In genomic region chr2:128317898-128318225, GRCh38 we compare ENCODE assay signal across 8 cellular contexts. TPM values are rescaled to one million over a fixed set of nuclear protein-coding genes. Genes with fewer than 3 reads are reported as not detected.
DNase-seq lines count a peak whose midpoint lies in the region; ATAC-seq, FAIRE-seq and TF ChIP-seq lines count a peak whose summit lies in the region.
"Not testable (repeated sequence)": the region's sequence is repeated elsewhere in the genome, so short reads cannot be mapped to it uniquely, and the experiment has no call there.

No MANE protein-coding gene starts in this region.

- no CpG with 5 or more reads among the region's 40 CpGs for WGBS in esophagus muscularis mucosa
- WGBS in liver: 1% methylated on average over 27 of the region's 40 CpGs
- WGBS in trophoblast cell (ENCODE audit: extremely low coverage, insufficient coverage, insufficient read length): no CpG with 5 or more reads among the region's 40 CpGs
- WGBS in urinary bladder: under 1% methylated on average over 27 of the region's 40 CpGs

- peak overlapping the region; percentile 52 for H2BK120ac ChIP-seq in trophoblast cell (ENCODE audit: insufficient read depth, low read length, poor library complexity)

- not testable (repeated sequence) for H2BK12ac ChIP-seq in trophoblast cell (ENCODE audit: low read length)

- not testable (repeated sequence) for TF ChIP-seq RAD21 in liver (IDR thresholded peaks at IDR 0.05)

- H3K79me1 ChIP-seq in trophoblast cell (ENCODE audit: low read length): peaks cover 20% of the 10 kb centered on the region

- H3K4me2 ChIP-seq in trophoblast cell (ENCODE audit: low read length): peak overlapping the region; percentile 80

- H3K9ac ChIP-seq in adipocyte (ENCODE audit: low read length) (peak overlapping the region; percentile 86), liver (ENCODE audit: low read depth in 1 of 2, low read length in 2 of 2) (peak overlapping the region; percentile 49 to 56), trophoblast cell (ENCODE audit: low read length) (peak overlapping the region; percentile 54)

- H2BK5ac ChIP-seq in trophoblast cell (ENCODE audit: low read depth, low read length, poor library complexity): peak overlapping the region; percentile 31

- H3K4me1 ChIP-seq in SJCRH30; urinary bladder (ENCODE audit: insufficient read depth): not testable (repeated sequence)
- H3K4me1 ChIP-seq in adipocyte (ENCODE audit: control insufficient read depth, insufficient read depth, low read length) (peaks cover 51% of the 10 kb centered on the region), esophagus muscularis mucosa (peaks cover 47 to 86% (median 67%) of the 10 kb centered on the region in 4 donors), liver (ENCODE audit: control insufficient read depth in 4 of 4, insufficient read depth in 4 of 4, low read length in 3 of 4) (peaks cover 25 to 57% (median 50%) of the 10 kb centered on the region in 4 donors), trophoblast cell (ENCODE audit: control insufficient read depth in 1 of 2, insufficient read depth in 2 of 2, low read length in 2 of 2) (peaks cover 11 to 25% of the 10 kb centered on the region in 2 experiments)

- TF ChIP-seq CTCF in esophagus muscularis mucosa (IDR thresholded peaks at IDR 0.05); liver (IDR thresholded peaks at IDR 0.05; ENCODE audit: low read depth, low read length, missing input control): not testable (repeated sequence)

- H4K12ac ChIP-seq in trophoblast cell (ENCODE audit: low read depth, low read length): not testable (repeated sequence)

- peak; percentile 95 for FAIRE-seq in GM12891 (lab: Jason Lieb, UNC)

- H4K91ac ChIP-seq in trophoblast cell (ENCODE audit: low read depth, low read length): not testable (repeated sequence)

- H3K23ac ChIP-seq in trophoblast cell (ENCODE audit: low read length): not testable (repeated sequence)

- H3K4ac ChIP-seq in trophoblast cell (ENCODE audit: low read depth, low read length): peak overlapping the region; percentile 90

- peak; percentile 0 for ATAC-seq in HG03025 (IDR thresholded peaks at IDR 0.05; ENCODE audit: low FRiP score, unreplicated experiment)

- H3K9me3 ChIP-seq in SJCRH30 (replicated peaks); adipocyte (ENCODE audit: control insufficient read depth, low read length); esophagus muscularis mucosa; liver (ENCODE audit: control insufficient read depth in 4 of 4, low read length in 3 of 4); trophoblast cell (ENCODE audit: insufficient read depth, low read depth, low read length): not testable (repeated sequence)

- TF ChIP-seq POLR2A in GM12891 (IDR thresholded peaks at IDR 0.05; ENCODE audit: low read depth, low read length); esophagus muscularis mucosa (IDR thresholded peaks at IDR 0.05; ENCODE audit: low read depth): not testable (repeated sequence)

- peak overlapping the region; percentile 85 for H3K18ac ChIP-seq in trophoblast cell (ENCODE audit: low read length)

- H2AK5ac ChIP-seq in trophoblast cell (ENCODE audit: low read length): not testable (repeated sequence)

- intact Hi-C loops in esophagus muscularis mucosa (cut with DNase I): not testable (repeated sequence)

- peaks cover 27% of the 10 kb centered on the region for H3K79me2 ChIP-seq in trophoblast cell (ENCODE audit: control insufficient read depth, insufficient read depth, low read length, poor library complexity)

- not testable (repeated sequence) for H3K27me3 ChIP-seq in SJCRH30; adipocyte (replicated peaks; ENCODE audit: control insufficient read depth, insufficient read depth, low read length); esophagus muscularis mucosa; liver (ENCODE audit: control insufficient read depth in 4 of 4, insufficient read depth in 4 of 4, low read length in 3 of 4); trophoblast cell (ENCODE audit: insufficient read depth, low read length)

- not testable (repeated sequence) for H3K36me3 ChIP-seq in SJCRH30; liver (ENCODE audit: control insufficient read depth in 4 of 4, insufficient read depth in 3 of 4, low read depth in 1 of 4, low read length in 3 of 4); urinary bladder (ENCODE audit: insufficient read depth)
- H3K36me3 ChIP-seq in adipocyte (ENCODE audit: control insufficient read depth, insufficient read depth, low read length, severe bottlenecking) (peaks cover 11% of the 10 kb centered on the region), esophagus muscularis mucosa (peaks cover 0 to 15% (median 7%) of the 10 kb centered on the region in 4 donors), trophoblast cell (ENCODE audit: control insufficient read depth in 1 of 2, insufficient read depth in 2 of 2, low read length in 2 of 2) (peaks cover 18 to 20% of the 10 kb centered on the region in 2 experiments)

- H3K27ac ChIP-seq in SJCRH30; trophoblast cell (ENCODE audit: low read depth, low read length); urinary bladder (ENCODE audit: low read depth): not testable (repeated sequence)
- H3K27ac ChIP-seq in esophagus muscularis mucosa (replicated peaks in 1 of 4) (peak overlapping the region in 2 of 4 donors; percentile 34 to 35), liver (ENCODE audit: low read depth in 1 of 2, low read length in 2 of 2) (peak overlapping the region; percentile 54 to 71)

- H4K8ac ChIP-seq in trophoblast cell (ENCODE audit: low read depth, low read length): peak overlapping the region; percentile 20

- not testable (repeated sequence) for DNase-seq in GM12891 (ENCODE audit: insufficient read length, low spot score); SJCRH30; adipocyte (ENCODE audit: low read depth); esophagus muscularis mucosa (ENCODE audit: extremely low spot score); trophoblast cell

- H3K14ac ChIP-seq in trophoblast cell (ENCODE audit: low read length): peak overlapping the region; percentile 33

- not testable (repeated sequence) for H2AFZ ChIP-seq in trophoblast cell (ENCODE audit: insufficient read depth, low read length, poor library complexity)

- not testable (repeated sequence) for TF ChIP-seq EP300 in esophagus muscularis mucosa (IDR thresholded peaks at IDR 0.05)

- peak overlapping the region; percentile 78 for H3K4me3 ChIP-seq in SJCRH30
- H3K4me3 ChIP-seq in adipocyte (ENCODE audit: low read length): peak overlapping the region; percentile 89
- H3K4me3 ChIP-seq in esophagus muscularis mucosa: peak overlapping the region; percentile 66 to 89 (median 79)
- H3K4me3 ChIP-seq in liver (ENCODE audit: low read depth in 1 of 3, low read length in 3 of 3): peak overlapping the region; percentile 49 to 91 (median 76)
- H3K4me3 ChIP-seq in trophoblast cell (ENCODE audit: low read depth, low read length): peak overlapping the region; percentile 79
- peak overlapping the region; percentile 90 for H3K4me3 ChIP-seq in urinary bladder (ENCODE audit: low read depth, low read length)

RNA-seq across cellular contexts. Expression of gene HS6ST1, which starts 0.8 kb away (rescaled TPM):
- polyA plus RNA-seq in GM12891 (2012; ENCODE audit: low read depth, missing spikeins): 2.6 TPM
- 18.8 and 20.0 TPM in 2 replicates for total RNA-seq in SJCRH30 (2014; rRNA removed; shearing (Covaris generic))
- 10 to 100 TPM; 17.4 to 62.2 (median 38.5) TPM for total RNA-seq in esophagus muscularis mucosa
- total RNA-seq in liver: 10 to 100 TPM; 19.1 to 31.9 TPM
- polyA plus RNA-seq in liver: 10 to 100 TPM; 17.9 to 31.7 TPM
- polyA plus RNA-seq in trophoblast cell (2013): 26.6 and 27.7 TPM in 2 replicates
- total RNA-seq in urinary bladder: 16.9 TPM
- 40.0 TPM for polyA plus RNA-seq in urinary bladder
